7 cellular contexts compared by ENCODE assay signal in the genomic region with DNA sequence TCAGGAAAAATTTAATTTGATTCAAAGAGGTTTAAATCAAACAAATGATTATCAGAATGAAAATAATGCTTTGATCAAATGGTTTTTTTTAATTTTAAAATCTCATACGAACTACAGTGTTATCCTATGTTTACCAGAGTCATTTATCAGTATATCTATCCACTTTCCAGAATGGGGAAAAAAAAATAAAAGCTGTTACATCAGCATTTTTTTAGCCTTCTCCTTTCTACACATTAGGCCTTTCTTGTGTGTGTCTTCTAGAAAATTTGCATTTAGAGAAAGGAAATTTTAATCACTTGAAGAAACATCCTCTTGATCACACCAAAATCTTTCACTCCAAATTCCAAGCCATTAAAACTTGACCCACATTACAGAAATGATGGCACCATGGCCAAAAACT.
"Had no signal": no experiment of that assay in that cellular context is flagged by ENCODE, and none has a peak within 500 bp of the region (broad histone marks: within the 10 kb centered on the region; RNA-seq: fewer than 3 reads in every experiment).

No MANE protein-coding gene starts in this region.

- H3K9ac ChIP-seq: GM23248 had no signal

- H2AFZ ChIP-seq: GM23248 had no signal

- DNase-seq: GM23248, H9, HCEC 1CT, KBM-7 had no signal

- FAIRE-seq: H1, H54, HTR-8/SVneo had no signal

- H3K4me3 ChIP-seq: GM23248 had no signal

- H3K27ac ChIP-seq: GM23248 had no signal
